21 cellular contexts compared by ENCODE assay signal in genomic region chr20:38249536-38250310, GRCh38. TPM values are rescaled to one million over a fixed set of nuclear protein-coding genes. Genes with fewer than 3 reads are reported as not detected.
DNase-seq lines count a peak whose midpoint lies in the region; ATAC-seq, FAIRE-seq and TF ChIP-seq lines count a peak whose summit lies in the region.
"Had no signal": no experiment of that assay in that cellular context is flagged by ENCODE, and none has a peak within 500 bp of the region (broad histone marks: within the 10 kb centered on the region; RNA-seq: fewer than 3 reads in every experiment).

No MANE protein-coding gene starts in this region.

- no peak for ATAC-seq in GM23338
- ATAC-seq: CD8-positive, alpha-beta T cell; HCT116 had no signal

- FAIRE-seq in H54 (lab: Jason Lieb, UNC) = no peak
- FAIRE-seq: D721Med had no signal

- no peak overlapping the region for H4K8ac ChIP-seq in mesendoderm (ENCODE audit: low read depth, low read length)

- H4K20me1 ChIP-seq in GM23338 (replicated peaks; ENCODE audit: insufficient read depth) = no peaks in the 10 kb centered on the region

- peaks cover 6% of the 10 kb centered on the region for H3K27me3 Mint-ChIP-seq in GM23338 (ENCODE audit: insufficient read depth, low read depth, poor library complexity)

- no peak overlapping the region for H3K56ac ChIP-seq in mesendoderm (ENCODE audit: low read length)

- H3K18ac ChIP-seq in mesendoderm (ENCODE audit: low read length) = no peak overlapping the region

- no peaks in the 10 kb centered on the region for H3K9me3 ChIP-seq in neutrophil
- H3K9me3 ChIP-seq: BE2C had no signal

- H3K4me3 ChIP-seq in GM23338 (no peak overlapping the region), neutrophil (ENCODE audit: low read depth in 1 of 2, low read length in 1 of 2) (no peak overlapping the region), mesendoderm (ENCODE audit: low read length) (no peak overlapping the region)

- no peak overlapping the region for H3K4me3 Mint-ChIP-seq in GM23338
- H3K4me3 Mint-ChIP-seq: CD8-positive, alpha-beta T cell had no signal

- no peak overlapping the region for H2BK120ac ChIP-seq in mesendoderm (ENCODE audit: low read depth, low read length)

- H3K23ac ChIP-seq in mesendoderm (ENCODE audit: low read length) = no peak overlapping the region

- no peak for TF ChIP-seq CTCF in GM23338 (conservative IDR thresholded peaks at IDR 0.05; ENCODE audit: low read depth in 2 of 2)
- no peak for TF ChIP-seq CTCF in neutrophil (IDR thresholded peaks at IDR 0.05)

- TF ChIP-seq POLR2A in H54 (IDR thresholded peaks at IDR 0.05; ENCODE audit: low read depth, low read length) = no peak

- H4K5ac ChIP-seq in mesendoderm (ENCODE audit: low read length) = no peak overlapping the region

- DNase-seq in AG20443 (ENCODE audit: low spot score) (peak; percentile 40), GM23338 (ENCODE audit: low spot score) (no peak), H54 (ENCODE audit: insufficient read length, low spot score) (no peak), mesendoderm (no peak), SHP77 (lab: John Stamatoyannopoulos, UW) (no peak)
- DNase-seq: ACHN; BE2C; CD8-positive, alpha-beta T cell; KBM-7; NCI-H1092 treated with DMSO at 0.1 percent for 48 hours; NCI-H1694; NCI-H2107; NCI-H226; NK-92 treated with Interleukin-12 subunit alpha and Interleukin-12 subunit beta, amount 100 ng/mL, for 24 hours had no signal

- H2AFZ ChIP-seq in GM23338 = 0 out of 2 replicates have a peak overlapping the region, but pooled peaks have one; percentile 29

- no peak overlapping the region for H2BK5ac ChIP-seq in mesendoderm (ENCODE audit: low read length)

- H3K4me1 ChIP-seq in GM23338 (ENCODE audit: insufficient read depth) (peaks cover 4% of the 10 kb centered on the region; the same call in 1 of the 2 replicates), neutrophil (ENCODE audit: control insufficient read depth in 1 of 2, insufficient read depth in 1 of 2, low read depth in 1 of 2, low read length in 1 of 2) (peaks cover 55 to 59% of the 10 kb centered on the region in 2 experiments), mesendoderm (ENCODE audit: control insufficient read depth, low read depth, low read length) (peaks cover 2% of the 10 kb centered on the region)
- H3K4me1 ChIP-seq: BE2C had no signal

- H3K27ac Mint-ChIP-seq in GM23338 = no peak overlapping the region
- H3K27ac Mint-ChIP-seq: CD8-positive, alpha-beta T cell had no signal

- H3F3A ChIP-seq in GM23338 (replicated peaks; ENCODE audit: low read depth) = no peaks in the 10 kb centered on the region

- H3K9me3 Mint-ChIP-seq in GM23338 = peaks cover 14% of the 10 kb centered on the region
- H3K9me3 Mint-ChIP-seq: CD8-positive, alpha-beta T cell had no signal

- H2BK15ac ChIP-seq in mesendoderm (replicated peaks; ENCODE audit: low read depth) = no peak overlapping the region

- H2AK5ac ChIP-seq in mesendoderm (ENCODE audit: low read length) = no peak overlapping the region

- H3K4ac ChIP-seq in mesendoderm (ENCODE audit: low read depth, low read length) = no peak overlapping the region

- no peaks in the 10 kb centered on the region for H3K9me2 ChIP-seq in GM23338 (ENCODE audit: insufficient read depth)

- no peak overlapping the region for H3K9ac ChIP-seq in mesendoderm (ENCODE audit: low read length)

- no peaks in the 10 kb centered on the region for H3K79me1 ChIP-seq in mesendoderm (ENCODE audit: low read length)

- no CpG with 5 or more reads among the region's 9 CpGs for WGBS in mesendoderm (ENCODE audit: extremely low coverage, insufficient coverage, low lambda C conversion rate)

- H3K27ac ChIP-seq in GM23338 (ENCODE audit: low read depth) = no peak overlapping the region
- H3K27ac ChIP-seq in cingulate gyrus (ENCODE audit: low read depth, low read length) = peak overlapping the region; percentile 40
- peak overlapping the region; percentile 46 for H3K27ac ChIP-seq in neutrophil
- no peak overlapping the region for H3K27ac ChIP-seq in mesendoderm (ENCODE audit: low read depth, low read length)
- H3K27ac ChIP-seq: RWPE1 had no signal

- H3K4me1 Mint-ChIP-seq in GM23338 = peaks cover 13% of the 10 kb centered on the region

- peaks cover 3% of the 10 kb centered on the region; the same call in 1 of the 3 replicates for H3K36me3 Mint-ChIP-seq in GM23338 (ENCODE audit: low read depth)
- H3K36me3 Mint-ChIP-seq: CD8-positive, alpha-beta T cell had no signal

- H3K36me3 ChIP-seq in GM23338 (ENCODE audit: insufficient read depth) (no peaks in the 10 kb centered on the region), neutrophil (no peaks in the 10 kb centered on the region), mesendoderm (ENCODE audit: control insufficient read depth, insufficient read depth, low read length) (no peaks in the 10 kb centered on the region)
- H3K36me3 ChIP-seq: BE2C had no signal

- no peaks in the 10 kb centered on the region for H3K27me3 ChIP-seq in GM23338 (ENCODE audit: insufficient read depth)
- H3K27me3 ChIP-seq in neutrophil = no peaks in the 10 kb centered on the region
- no peaks in the 10 kb centered on the region for H3K27me3 ChIP-seq in mesendoderm (ENCODE audit: insufficient read depth, low read length, poor library complexity)
- H3K27me3 ChIP-seq: BE2C had no signal

- H3K79me2 ChIP-seq in GM23338 (replicated peaks; ENCODE audit: insufficient read depth) (no peaks in the 10 kb centered on the region), mesendoderm (ENCODE audit: control insufficient read depth, insufficient read depth, low read length) (no peaks in the 10 kb centered on the region)

- H3K4me2 ChIP-seq in GM23338 (no peak overlapping the region), mesendoderm (ENCODE audit: low read length) (no peak overlapping the region)

TF ChIP-seq in GM23338, 12 proteins besides CTCF, POLR2A, EP300 and RAD21 (continues in another document):
- TF ChIP-seq STAT1 (IDR thresholded peaks at IDR 0.05; ENCODE audit: unreplicated experiment) (no peak), EZH2 (IDR thresholded peaks at IDR 0.05; ENCODE audit: low read depth, unreplicated experiment) (no peak), NANOG (IDR thresholded peaks at IDR 0.05; ENCODE audit: borderline replicate concordance) (no peak), POLR2AphosphoS5 (IDR thresholded peaks at IDR 0.05; ENCODE audit: low read depth) (no peak), CREB1 (CRISPR knock-in tag; IDR thresholded peaks at IDR 0.05; ENCODE audit: low read depth) (no peak), ZNF331 (CRISPR knock-in tag; IDR thresholded peaks at IDR 0.05; ENCODE audit: low read depth) (no peak)
- TF ChIP-seq, protein P1, sequence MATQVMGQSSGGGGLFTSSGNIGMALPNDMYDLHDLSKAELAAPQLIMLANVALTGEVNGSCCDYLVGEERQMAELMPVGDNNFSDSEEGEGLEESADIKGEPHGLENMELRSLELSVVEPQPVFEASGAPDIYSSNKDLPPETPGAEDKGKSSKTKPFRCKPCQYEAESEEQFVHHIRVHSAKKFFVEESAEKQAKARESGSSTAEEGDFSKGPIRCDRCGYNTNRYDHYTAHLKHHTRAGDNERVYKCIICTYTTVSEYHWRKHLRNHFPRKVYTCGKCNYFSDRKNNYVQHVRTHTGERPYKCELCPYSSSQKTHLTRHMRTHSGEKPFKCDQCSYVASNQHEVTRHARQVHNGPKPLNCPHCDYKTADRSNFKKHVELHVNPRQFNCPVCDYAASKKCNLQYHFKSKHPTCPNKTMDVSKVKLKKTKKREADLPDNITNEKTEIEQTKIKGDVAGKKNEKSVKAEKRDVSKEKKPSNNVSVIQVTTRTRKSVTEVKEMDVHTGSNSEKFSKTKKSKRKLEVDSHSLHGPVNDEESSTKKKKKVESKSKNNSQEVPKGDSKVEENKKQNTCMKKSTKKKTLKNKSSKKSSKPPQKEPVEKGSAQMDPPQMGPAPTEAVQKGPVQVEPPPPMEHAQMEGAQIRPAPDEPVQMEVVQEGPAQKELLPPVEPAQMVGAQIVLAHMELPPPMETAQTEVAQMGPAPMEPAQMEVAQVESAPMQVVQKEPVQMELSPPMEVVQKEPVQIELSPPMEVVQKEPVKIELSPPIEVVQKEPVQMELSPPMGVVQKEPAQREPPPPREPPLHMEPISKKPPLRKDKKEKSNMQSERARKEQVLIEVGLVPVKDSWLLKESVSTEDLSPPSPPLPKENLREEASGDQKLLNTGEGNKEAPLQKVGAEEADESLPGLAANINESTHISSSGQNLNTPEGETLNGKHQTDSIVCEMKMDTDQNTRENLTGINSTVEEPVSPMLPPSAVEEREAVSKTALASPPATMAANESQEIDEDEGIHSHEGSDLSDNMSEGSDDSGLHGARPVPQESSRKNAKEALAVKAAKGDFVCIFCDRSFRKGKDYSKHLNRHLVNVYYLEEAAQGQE (IDR thresholded peaks at IDR 0.05; ENCODE audit: unreplicated experiment) = no peak

RNA-seq across cellular contexts. Expression of gene KIAA1755, which starts 10.8 kb away (rescaled TPM):
- 0.12 and 0.28 TPM in 2 replicates for total RNA-seq in GM23338 (2014; rRNA removed; shearing (Covaris generic))
- polyA plus RNA-seq in GM23338 (2016; fragmentation: Nextera tagmentation; extraction: Ambion mirVana) = not detected in 2 replicates
- polyA plus RNA-seq in mesendoderm (2013, experiment 1 of 2) = 0.13 TPM
- 0.15 TPM for polyA plus RNA-seq in mesendoderm (2013, experiment 2 of 2)
- total RNA-seq: CD8-positive, alpha-beta T cell; SK-MEL-5 had no signal

RNA-seq across cellular contexts. Expression of gene BPI, which starts 54.2 kb away (rescaled TPM):
- not detected in 2 replicates for total RNA-seq in GM23338 (2014; rRNA removed; shearing (Covaris generic))
- not detected in 2 replicates for polyA plus RNA-seq in GM23338 (2016; fragmentation: Nextera tagmentation; extraction: Ambion mirVana)
- not detected for polyA plus RNA-seq in mesendoderm (2013, experiment 1 of 2)
- not detected for polyA plus RNA-seq in mesendoderm (2013, experiment 2 of 2)
- total RNA-seq: CD8-positive, alpha-beta T cell; Daoy; SK-MEL-5 had no signal

Comparison
In these comparisons a context has a peak if more than half of its experiments do, and no peak if none do; other contexts are left out.
1. H3K27ac ChIP-seq: peak in cingulate gyrus (single experiment) and neutrophil (single experiment); none in GM23338 (single experiment) and mesendoderm (single experiment).